In genomic region chrX:11678174-11678573, GRCh38 we compare ENCODE assay signal across 11 cellular contexts. TPM values are rescaled to one million over a fixed set of nuclear protein-coding genes. Genes with fewer than 3 reads are reported as not detected.
DNase-seq lines count a peak whose midpoint lies in the region; ATAC-seq and TF ChIP-seq lines count a peak whose summit lies in the region.
"Had no signal": no experiment of that assay in that cellular context is flagged by ENCODE, and none has a peak within 500 bp of the region (broad histone marks: within the 10 kb centered on the region; RNA-seq: fewer than 3 reads in every experiment).

No MANE protein-coding gene starts in this region.

- H3K9me3 Mint-ChIP-seq in Caco-2 (ENCODE audit: unreplicated experiment), result no peaks in the 10 kb centered on the region
- H3K9me3 Mint-ChIP-seq: T-cell had no signal

- H3K4me1 ChIP-seq in cardiac muscle cell (ENCODE audit: low read depth) (peaks cover 17% of the 10 kb centered on the region), Caco-2 (no peaks in the 10 kb centered on the region)

- no peak overlapping the region for H3K27ac Mint-ChIP-seq in Caco-2 (ENCODE audit: unreplicated experiment)
- H3K27ac Mint-ChIP-seq: T-cell had no signal

- H3K27me3 ChIP-seq in cardiac muscle cell (no peaks in the 10 kb centered on the region), Caco-2 (replicated peaks; ENCODE audit: control insufficient read depth, insufficient read depth, low read length) (no peaks in the 10 kb centered on the region)

- H3K4me3 Mint-ChIP-seq in Caco-2 (ENCODE audit: unreplicated experiment), result no peak overlapping the region
- H3K4me3 Mint-ChIP-seq: T-cell had no signal

- peak; percentile 10 to 20 for DNase-seq in cardiac muscle cell (ENCODE audit: low read depth in 1 of 2, low spot score in 1 of 2)
- no peak for DNase-seq in Right ventricle myocardium inferior (ENCODE audit: missing footprints)
- peak; percentile 4 for DNase-seq in OCI-M1 (lab: John Stamatoyannopoulos, UW)
- DNase-seq in foreskin fibroblast, result peak in 1 of 2 donors; percentile 33
- no peak for DNase-seq in Caco-2
- DNase-seq in NCI-H187 treated with DMSO at 0.1 percent for 48 hours (lab: John Stamatoyannopoulos, UW), result no peak
- DNase-seq in NK-92 treated with Interleukin-12 subunit alpha and Interleukin-12 subunit beta, amount 100 ng/mL, for 24 hours (lab: John Stamatoyannopoulos, UW), result no peak
- DNase-seq: midbrain, T-cell had no signal

- POLR2A ChIA-PET in Caco-2 (lab: Charles Lee), result no interaction called here

- ATAC-seq in Right ventricle myocardium inferior, result no peak
- ATAC-seq in GM18909 (IDR thresholded peaks at IDR 0.05; ENCODE audit: poor library complexity, unreplicated experiment), result no peak
- ATAC-seq: T-cell had no signal

- TF ChIP-seq CTCF in cardiac muscle cell (IDR thresholded peaks at IDR 0.05; ENCODE audit: low read depth, low read length) (peak; percentile 41), foreskin fibroblast (IDR thresholded peaks at IDR 0.05; ENCODE audit: low read depth, low read length) (peak; percentile 28), Caco-2 (IDR thresholded peaks at IDR 0.05; ENCODE audit: insufficient read depth in 1 of 2, low read depth in 1 of 2, low read length in 1 of 2, severe bottlenecking in 1 of 2, unreplicated experiment in 1 of 2) (peak in 1 of 2 experiments; percentile 29)

- intact Hi-C loops in Right ventricle myocardium inferior (cut with DNase I), result no loop called here
- intact Hi-C loops in Caco-2 (cut with micrococcal nuclease; ENCODE audit: unreplicated experiment), result no loop called here

- no peaks in the 10 kb centered on the region for H3K36me3 Mint-ChIP-seq in Caco-2 (ENCODE audit: insufficient read depth, unreplicated experiment)
- H3K36me3 Mint-ChIP-seq: T-cell had no signal

- BruUV-seq in Caco-2 (replicated peaks; lab: Mats Ljungman, UMichigan), result no TSS peak

- CTCF ChIA-PET in Caco-2 (lab: Charles Lee), result no interaction called here

- H3K4me1 Mint-ChIP-seq in Caco-2 (ENCODE audit: low read depth, unreplicated experiment), result no peaks in the 10 kb centered on the region
- H3K4me1 Mint-ChIP-seq: T-cell had no signal

- H3K36me3 ChIP-seq in cardiac muscle cell, result no peaks in the 10 kb centered on the region
- H3K36me3 ChIP-seq in Caco-2 (ENCODE audit: control insufficient read depth, insufficient read depth, low read length), result no peaks in the 10 kb centered on the region

- H3K27me3 Mint-ChIP-seq in Caco-2 (ENCODE audit: insufficient read depth, unreplicated experiment), result peaks cover 4% of the 10 kb centered on the region

- H3K9me3 ChIP-seq in cardiac muscle cell (ENCODE audit: low read depth), result no peaks in the 10 kb centered on the region
- no peaks in the 10 kb centered on the region for H3K9me3 ChIP-seq in Caco-2

- H3K4me3 ChIP-seq in cardiac muscle cell, result no peak overlapping the region
- no peak overlapping the region for H3K4me3 ChIP-seq in foreskin fibroblast (ENCODE audit: low read depth in 1 of 2, low read length in 2 of 2)
- no peak overlapping the region for H3K4me3 ChIP-seq in Caco-2 (ENCODE audit: low read depth, low read length)
- H3K4me3 ChIP-seq: skin epidermis had no signal

- peak overlapping the region; percentile 19 for H3K27ac ChIP-seq in cardiac muscle cell
- H3K27ac ChIP-seq: skin epidermis had no signal

RNA-seq across cellular contexts. Expression of gene ARHGAP6, which starts 12.5 kb away (rescaled TPM):
- total RNA-seq in cardiac muscle cell (18.5 and 45.0 TPM in 2 replicates), Right ventricle myocardium inferior (3.8 TPM), Caco-2 (2022) (0.50 and 0.84 TPM in 2 replicates)
- 10.5 and 14.9 TPM in 2 replicates for polyA plus RNA-seq in cardiac muscle cell

Comparison
In these comparisons a context has a peak if more than half of its experiments do, and no peak if none do; other contexts are left out.
1. DNase-seq: peak in cardiac muscle cell (2 of 2) and OCI-M1 (single experiment); none in Right ventricle myocardium inferior (single experiment), Caco-2 (0 of 2), NCI-H187 treated with DMSO at 0.1 percent for 48 hours (single experiment) and NK-92 treated with Interleukin-12 subunit alpha and Interleukin-12 subunit beta, amount 100 ng/mL, for 24 hours (single experiment).